10 cellular contexts compared by ENCODE assay signal in genomic region chr1:42946120-42947009, GRCh38. TPM values are rescaled to one million over a fixed set of nuclear protein-coding genes. Genes with fewer than 3 reads are reported as not detected.
A peak's percentile ranks its signal among the peaks of the same experiment; 100 is the strongest.
DNase-seq lines count a peak whose midpoint lies in the region; ATAC-seq, FAIRE-seq and TF ChIP-seq lines count a peak whose summit lies in the region.
"Had no signal": no experiment of that assay in that cellular context is flagged by ENCODE, and none has a peak within 500 bp of the region (broad histone marks: within the 10 kb centered on the region; RNA-seq: fewer than 3 reads in every experiment).

No MANE protein-coding gene starts in this region.

- H3K9me3 Mint-ChIP-seq in activated T-cell treated with anti-CD3 and anti-CD28 coated beads, Interleukin-2, amount 50 U/mL, for 72 hours: no peaks in the 10 kb centered on the region
- H3K9me3 Mint-ChIP-seq in astrocyte (ENCODE audit: unreplicated experiment): no peaks in the 10 kb centered on the region

- peak overlapping the region; percentile 24 to 46 for H3K4ac ChIP-seq in mesenchymal stem cell (ENCODE audit: low read depth in 1 of 2, low read length in 2 of 2)

- H3K79me1 ChIP-seq in mesenchymal stem cell (replicated peaks; ENCODE audit: low read length, poor library complexity, severe bottlenecking): peaks cover 8% of the 10 kb centered on the region

- peaks cover 5 to 16% of the 10 kb centered on the region in 2 donors for H3K36me3 Mint-ChIP-seq in activated T-cell treated with anti-CD3 and anti-CD28 coated beads, Interleukin-2, amount 50 U/mL, for 72 hours (ENCODE audit: insufficient read depth in 2 of 2)
- H3K36me3 Mint-ChIP-seq in astrocyte (ENCODE audit: low read depth, unreplicated experiment): peaks cover 30% of the 10 kb centered on the region

- 83% methylated on average over 12 of the region's 12 CpGs for WGBS in mesenchymal stem cell
- WGBS in thyroid gland, 2 donors: 68 to 78% methylated on average over 12 of the region's 12 CpGs

- peak overlapping the region; percentile 40 for H3K27ac ChIP-seq in astrocyte (ENCODE audit: low read depth, low read length)
- no peak overlapping the region for H3K27ac ChIP-seq in mesenchymal stem cell (ENCODE audit: low read length, poor library complexity, severe bottlenecking)
- H3K27ac ChIP-seq in thyroid gland: peak overlapping the region; percentile 86 to 95 (median 95)
- H3K27ac ChIP-seq: left lung had no signal

- no peaks in the 10 kb centered on the region for H3K9me3 ChIP-seq in astrocyte (ENCODE audit: insufficient read depth, low read depth, low read length)
- no peaks in the 10 kb centered on the region for H3K9me3 ChIP-seq in mesenchymal stem cell (ENCODE audit: control insufficient read depth, low read length)
- no peaks in the 10 kb centered on the region for H3K9me3 ChIP-seq in thyroid gland
- H3K9me3 ChIP-seq: left lung had no signal

- no peak overlapping the region for H3K14ac ChIP-seq in mesenchymal stem cell (ENCODE audit: low read length in 2 of 2)

- H3K27me3 Mint-ChIP-seq in activated T-cell treated with anti-CD3 and anti-CD28 coated beads, Interleukin-2, amount 50 U/mL, for 72 hours (ENCODE audit: low read depth): no peaks in the 10 kb centered on the region
- H3K27me3 Mint-ChIP-seq in astrocyte (ENCODE audit: low read depth, unreplicated experiment): no peaks in the 10 kb centered on the region

- peak overlapping the region; percentile 28 to 88 for H2BK12ac ChIP-seq in mesenchymal stem cell (ENCODE audit: low read length in 2 of 2)

- no peak for DNase-seq in activated T-cell treated with anti-CD3 and anti-CD28 coated beads, Interleukin-2, amount 50 U/mL, for 72 hours
- no peak for DNase-seq in activated T-cell treated with anti-CD3 and anti-CD28 coated beads for 4 hours
- no peak for DNase-seq in astrocyte (ENCODE audit: low read depth)
- DNase-seq in mesenchymal stem cell: no peak
- peak; percentile 51 to 61 for DNase-seq in thyroid gland
- no peak for DNase-seq in stimulated activated CD8-positive, alpha-beta memory T cell treated with anti-CD3 and anti-CD28 coated beads, Interleukin-4, amount 100 ng/mL, for 48 hours
- no peak for DNase-seq in NCI-H446 (lab: John Stamatoyannopoulos, UW)
- DNase-seq: NCI-H2029 treated with DMSO at 0.1 percent for 48 hours had no signal

- H4K91ac ChIP-seq in mesenchymal stem cell (ENCODE audit: low read length): peak overlapping the region; percentile 57

- H2AK5ac ChIP-seq in mesenchymal stem cell (ENCODE audit: low read length, severe bottlenecking): peak overlapping the region; percentile 72

- TF ChIP-seq CTCF in astrocyte (IDR thresholded peaks at IDR 0.05; ENCODE audit: insufficient read depth, low read depth, low read length) (no peak), thyroid gland (IDR thresholded peaks at IDR 0.05) (no peak)

- H3K27ac Mint-ChIP-seq in activated T-cell treated with anti-CD3 and anti-CD28 coated beads, Interleukin-2, amount 50 U/mL, for 72 hours: peak overlapping the region; percentile 47
- H3K27ac Mint-ChIP-seq in astrocyte (ENCODE audit: unreplicated experiment): peak overlapping the region; percentile 23

- no peaks in the 10 kb centered on the region for H4K20me1 ChIP-seq in astrocyte (ENCODE audit: insufficient read depth, low read length)

- H2BK5ac ChIP-seq in mesenchymal stem cell (ENCODE audit: low read depth, low read length, poor library complexity, severe bottlenecking): no peak overlapping the region

- peak overlapping the region; percentile 43 for H4K8ac ChIP-seq in mesenchymal stem cell (ENCODE audit: low read length)

- no peak overlapping the region for H3K23ac ChIP-seq in mesenchymal stem cell (ENCODE audit: low read length in 2 of 2)

- peak in 1 of 2 donors; percentile 37 for TF ChIP-seq POLR2A in thyroid gland (IDR thresholded peaks at IDR 0.05)

- H3K79me2 ChIP-seq in astrocyte (ENCODE audit: insufficient read depth, low read length): peaks cover 81% of the 10 kb centered on the region

- H3K36me3 ChIP-seq in astrocyte (ENCODE audit: insufficient read depth, low read length): peaks cover 15% of the 10 kb centered on the region
- peaks cover 0 to 53% of the 10 kb centered on the region in 2 experiments for H3K36me3 ChIP-seq in mesenchymal stem cell (ENCODE audit: control insufficient read depth in 1 of 2, insufficient read depth in 2 of 2, low read depth in 1 of 2, low read length in 2 of 2)
- H3K36me3 ChIP-seq in thyroid gland: no peaks in the 10 kb centered on the region
- H3K36me3 ChIP-seq: left lung had no signal

- H3K4me3 Mint-ChIP-seq in activated T-cell treated with anti-CD3 and anti-CD28 coated beads, Interleukin-2, amount 50 U/mL, for 72 hours: peak overlapping the region; percentile 55 to 58
- no peak overlapping the region for H3K4me3 Mint-ChIP-seq in astrocyte (ENCODE audit: unreplicated experiment)

- H3K4me1 Mint-ChIP-seq in activated T-cell treated with anti-CD3 and anti-CD28 coated beads, Interleukin-2, amount 50 U/mL, for 72 hours (ENCODE audit: low read depth): peaks cover 91% of the 10 kb centered on the region
- H3K4me1 Mint-ChIP-seq in astrocyte (ENCODE audit: low read depth, unreplicated experiment): peaks cover 87% of the 10 kb centered on the region

- H3K4me2 ChIP-seq in astrocyte (ENCODE audit: low read length) (no peak overlapping the region), mesenchymal stem cell (ENCODE audit: low read length, poor library complexity, severe bottlenecking) (no peak overlapping the region)

- peak overlapping the region; percentile 27 for H2BK120ac ChIP-seq in mesenchymal stem cell (ENCODE audit: low read depth, low read length)

- no peaks in the 10 kb centered on the region for H3K27me3 ChIP-seq in astrocyte (ENCODE audit: insufficient read depth, low read length)
- H3K27me3 ChIP-seq in mesenchymal stem cell (ENCODE audit: control insufficient read depth in 1 of 2, insufficient read depth in 1 of 2, low read length in 2 of 2): no peaks in the 10 kb centered on the region
- H3K27me3 ChIP-seq in thyroid gland: no peaks in the 10 kb centered on the region
- H3K27me3 ChIP-seq: left lung had no signal

- FAIRE-seq in astrocyte (lab: Jason Lieb, UNC): no peak

- H2AFZ ChIP-seq in astrocyte (ENCODE audit: low read depth, low read length) (no peak overlapping the region), mesenchymal stem cell (ENCODE audit: low read depth, low read length) (no peak overlapping the region)

- H3K4me3 ChIP-seq in astrocyte (ENCODE audit: insufficient read depth, low read depth, low read length): no peak overlapping the region
- no peak overlapping the region for H3K4me3 ChIP-seq in mesenchymal stem cell (ENCODE audit: insufficient read depth in 1 of 2, low read depth in 1 of 2, low read length in 2 of 2)
- H3K4me3 ChIP-seq in thyroid gland (replicated peaks in 1 of 3): no peak overlapping the region
- H3K4me3 ChIP-seq: left lung had no signal

- intact Hi-C loops in thyroid gland (cut with DNase I): no loop called here

- H3K4me1 ChIP-seq in astrocyte (ENCODE audit: insufficient read depth, low read length) (peaks cover 82% of the 10 kb centered on the region), mesenchymal stem cell (ENCODE audit: control insufficient read depth, insufficient read depth, low read depth, low read length) (peaks cover 63% of the 10 kb centered on the region), thyroid gland (peaks cover 88% of the 10 kb centered on the region in 2 donors)

- ATAC-seq in activated T-cell treated with anti-CD3 and anti-CD28 coated beads, Interleukin-2, amount 50 U/mL, for 72 hours (replicated peaks in 1 of 2): peak in 1 of 2 donors; percentile 14
- no peak for ATAC-seq in GM19351 (IDR thresholded peaks at IDR 0.05; ENCODE audit: unreplicated experiment)
- ATAC-seq: left lung had no signal

- H3K18ac ChIP-seq in mesenchymal stem cell (ENCODE audit: low read depth in 1 of 2, low read length in 2 of 2): peak overlapping the region in 1 of 2 experiments; percentile 35

- H2BK15ac ChIP-seq in mesenchymal stem cell (ENCODE audit: low read depth, poor library complexity, severe bottlenecking): peak overlapping the region; percentile 46

- H3K9ac ChIP-seq in astrocyte (ENCODE audit: low read length) (no peak overlapping the region), mesenchymal stem cell (ENCODE audit: low read length) (no peak overlapping the region)

RNA-seq across cellular contexts. Expression of gene SLC2A1, which starts 12.3 kb away (rescaled TPM):
- total RNA-seq in activated T-cell treated with anti-CD3 and anti-CD28 coated beads, Interleukin-2, amount 50 U/mL, for 72 hours: 10 to 100 TPM; 41.7 to 51.9 TPM
- total RNA-seq in astrocyte (506 and 521 TPM in 2 replicates), thyroid gland (100 to 1,000 TPM in 2 of 4 donors, 10 to 100 TPM in 2; 15.0 to 208 (median 91.4) TPM)
- 64.6 TPM for polyA plus RNA-seq in mesenchymal stem cell (2013, experiment 1 of 2)
- polyA plus RNA-seq in mesenchymal stem cell (2013, experiment 2 of 2): 64.8 TPM

Comparison
In these comparisons a context has a peak if more than half of its experiments do, and no peak if none do; other contexts are left out.
1. DNase-seq: peak in thyroid gland (2 of 2); none in activated T-cell treated with anti-CD3 and anti-CD28 coated beads, Interleukin-2, amount 50 U/mL, for 72 hours (0 of 2), activated T-cell treated with anti-CD3 and anti-CD28 coated beads for 4 hours (single experiment), astrocyte (single experiment), mesenchymal stem cell (single experiment), stimulated activated CD8-positive, alpha-beta memory T cell treated with anti-CD3 and anti-CD28 coated beads, Interleukin-4, amount 100 ng/mL, for 48 hours (single experiment) and NCI-H446 (0 of 2).